7 cellular contexts compared by ENCODE assay signal in the genomic region with DNA sequence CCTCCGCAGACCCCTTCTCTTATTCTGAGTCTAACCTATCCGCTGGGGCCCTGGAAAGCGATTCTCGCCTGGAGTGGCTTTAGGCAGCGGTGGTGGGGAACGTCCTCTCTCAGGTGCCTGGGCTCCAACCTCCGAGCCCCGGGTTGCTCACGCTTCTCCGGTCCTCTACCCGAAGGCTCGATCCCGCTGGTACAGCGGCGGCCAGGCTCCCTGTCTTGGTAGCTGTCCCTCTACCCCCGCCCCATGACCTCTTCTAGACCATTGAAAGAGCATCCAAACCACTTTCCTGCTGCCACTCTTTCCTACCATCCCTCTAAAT. TPM values are rescaled to one million over a fixed set of nuclear protein-coding genes. Genes with fewer than 3 reads are reported as not detected.
A peak's percentile ranks its signal among the peaks of the same experiment; 100 is the strongest.
DNase-seq lines count a peak whose midpoint lies in the region; ATAC-seq and TF ChIP-seq lines count a peak whose summit lies in the region.

No MANE protein-coding gene starts in this region.

- H3K36me3 ChIP-seq in GM23338 (ENCODE audit: insufficient read depth) = no peaks in the 10 kb centered on the region
- no peaks in the 10 kb centered on the region; the same call in 1 of the 2 replicates for H3K36me3 ChIP-seq in MG63
- no peaks in the 10 kb centered on the region for H3K36me3 ChIP-seq in iPS DF 6.9 (ENCODE audit: control insufficient read depth, insufficient read depth, low read length)
- no peaks in the 10 kb centered on the region for H3K36me3 ChIP-seq in smooth muscle cell (ENCODE audit: low read depth)

- peak overlapping the region; percentile 30 for H3K4me3 ChIP-seq in GM12875 (ENCODE audit: low read depth, low read length)
- H3K4me3 ChIP-seq in GM23338 = peak overlapping the region; percentile 90
- peak overlapping the region; percentile 80 for H3K4me3 ChIP-seq in MG63
- H3K4me3 ChIP-seq in iPS DF 6.9 (ENCODE audit: low read length) = peak overlapping the region; percentile 40; the same call in 1 of the 2 replicates
- peak overlapping the region; percentile 95 for H3K4me3 ChIP-seq in smooth muscle cell

- H3F3A ChIP-seq in GM23338 (replicated peaks; ENCODE audit: low read depth) (0 out of 2 replicates have a peak, but pooled peaks cover 6% of the 10 kb centered on the region), smooth muscle cell (ENCODE audit: low read depth) (no peaks in the 10 kb centered on the region)

- H3K36me3 Mint-ChIP-seq in GM23338 (ENCODE audit: low read depth) = peaks cover 5% of the 10 kb centered on the region; the same call in 2 of the 3 replicates

- peak overlapping the region; percentile 84 for H3K4me3 Mint-ChIP-seq in GM23338

- H3K79me2 ChIP-seq in GM23338 (replicated peaks; ENCODE audit: insufficient read depth) = peaks cover 23% of the 10 kb centered on the region
- H3K79me2 ChIP-seq in smooth muscle cell (ENCODE audit: low read depth) = peaks cover 29% of the 10 kb centered on the region

- peak overlapping the region; percentile 82 for H3K9ac ChIP-seq in smooth muscle cell (ENCODE audit: low read depth)

- peak; percentile 64 for DNase-seq in GM23338 (ENCODE audit: low spot score)
- no peak for DNase-seq in MG63
- DNase-seq in iPS DF 6.9 (ENCODE audit: low read depth, low spot score) = no peak
- no peak for DNase-seq in smooth muscle cell (lab: John Stamatoyannopoulos, UW; ENCODE audit: unreplicated experiment)

- ATAC-seq in GM23338 (peak; percentile 48), HG03469 (IDR thresholded peaks at IDR 0.05; ENCODE audit: unreplicated experiment) (no peak)

- H3K27me3 ChIP-seq in GM23338 (ENCODE audit: insufficient read depth) (peaks cover 21% of the 10 kb centered on the region), MG63 (no peaks in the 10 kb centered on the region), iPS DF 6.9 (ENCODE audit: control insufficient read depth, insufficient read depth, low read length) (no peaks in the 10 kb centered on the region; the same call in 1 of the 2 replicates), smooth muscle cell (ENCODE audit: low read depth) (no peaks in the 10 kb centered on the region)

- H3K4me1 ChIP-seq in GM23338 (ENCODE audit: insufficient read depth) = peaks cover 33% of the 10 kb centered on the region
- H3K4me1 ChIP-seq in iPS DF 6.9 (ENCODE audit: control insufficient read depth, insufficient read depth, low read length) = peaks cover 4% of the 10 kb centered on the region; the same call in 1 of the 2 replicates
- peaks cover 13% of the 10 kb centered on the region for H3K4me1 ChIP-seq in smooth muscle cell (ENCODE audit: low read depth)

- peaks cover 8% of the 10 kb centered on the region; the same call in 1 of the 3 replicates for H3K9me3 Mint-ChIP-seq in GM23338

- H3K9me3 ChIP-seq in MG63 (no peaks in the 10 kb centered on the region), iPS DF 6.9 (ENCODE audit: control insufficient read depth, insufficient read depth, low read length) (no peaks in the 10 kb centered on the region), smooth muscle cell (replicated peaks; ENCODE audit: low read depth) (no peaks in the 10 kb centered on the region)

- H4K20me1 ChIP-seq in GM23338 (replicated peaks; ENCODE audit: insufficient read depth) (no peaks in the 10 kb centered on the region; the same call in none of the 2 replicates), smooth muscle cell (ENCODE audit: low read depth) (peaks cover 16% of the 10 kb centered on the region)

- peak overlapping the region; percentile 100 for H3K4me2 ChIP-seq in GM23338
- peak overlapping the region; percentile 89 for H3K4me2 ChIP-seq in smooth muscle cell

- H3K27ac Mint-ChIP-seq in GM23338 = peak overlapping the region; percentile 41

- 0 out of 2 replicates have a peak overlapping the region, but pooled peaks have one; percentile 50 for H3K27ac ChIP-seq in GM23338 (ENCODE audit: low read depth)
- H3K27ac ChIP-seq in adipose tissue (ENCODE audit: low read depth, low read length) = peak overlapping the region; percentile 1
- no peak overlapping the region for H3K27ac ChIP-seq in iPS DF 6.9 (ENCODE audit: low read length)
- peak overlapping the region; percentile 71 for H3K27ac ChIP-seq in smooth muscle cell (ENCODE audit: low read depth)

- peak overlapping the region; percentile 94 for H2AFZ ChIP-seq in GM23338
- H2AFZ ChIP-seq in smooth muscle cell (ENCODE audit: low read depth) = peak overlapping the region; percentile 91

- TF ChIP-seq CTCF in GM12875 (IDR thresholded peaks at IDR 0.05; ENCODE audit: borderline replicate concordance, insufficient read depth, low read depth, low read length) (no peak), GM23338 (conservative IDR thresholded peaks at IDR 0.05; ENCODE audit: low read depth in 2 of 2) (no peak), smooth muscle cell (IDR thresholded peaks at IDR 0.05; ENCODE audit: borderline replicate concordance, insufficient read depth, poor library complexity, severe bottlenecking) (no peak)

- no peaks in the 10 kb centered on the region for H3K9me2 ChIP-seq in GM23338 (ENCODE audit: insufficient read depth)

- 0 to 1% (median 0%) methylated on average over 16 of the region's 16 CpGs for WGBS in adipose tissue, 3 donors
- WGBS in iPS DF 6.9 (ENCODE audit: insufficient coverage, insufficient read length) = no CpG with 5 or more reads among the region's 16 CpGs
- WGBS in smooth muscle cell (ENCODE audit: low lambda C conversion rate) = 2% methylated on average over 16 of the region's 16 CpGs

- peaks cover 44% of the 10 kb centered on the region for H3K4me1 Mint-ChIP-seq in GM23338

- H3K27me3 Mint-ChIP-seq in GM23338 (ENCODE audit: insufficient read depth, low read depth, poor library complexity) = peaks cover 22% of the 10 kb centered on the region

TF ChIP-seq in GM23338, 12 proteins besides CTCF, POLR2A, EP300 and RAD21:
- TF ChIP-seq POLR2AphosphoS5 (IDR thresholded peaks at IDR 0.05; ENCODE audit: low read depth) = no peak

RNA-seq across cellular contexts. Expression of a gene that starts 0.5 kb away (rescaled TPM):
- total RNA-seq in GM23338 (2014; rRNA removed; shearing (Covaris generic)) = 25.2 and 33.9 TPM in 2 replicates
- polyA plus RNA-seq in GM23338 (2016; fragmentation: Nextera tagmentation; extraction: Ambion mirVana) (45.1 and 46.8 TPM in 2 replicates), adipose tissue (100 to 1,000 TPM in 1 of 3 donors, 10 to 100 TPM in 2; 58.7 to 104 (median 58.9) TPM), smooth muscle cell (55.8 and 57.9 TPM in 2 replicates)
- 5.6 and 16.1 TPM in 2 replicates for total RNA-seq in MG63 (2014; rRNA removed; shearing (Covaris generic); ENCODE audit: low replicate concordance)
- total RNA-seq in smooth muscle cell = 16.1 and 19.0 TPM in 2 replicates

RNA-seq across cellular contexts. Expression of a gene that starts 43.6 kb away (rescaled TPM):
- 20.1 and 21.1 TPM in 2 replicates for total RNA-seq in GM23338 (2014; rRNA removed; shearing (Covaris generic))
- polyA plus RNA-seq in GM23338 (2016; fragmentation: Nextera tagmentation; extraction: Ambion mirVana) (9.5 TPM in 2 replicates), adipose tissue (1 to 10 TPM; 1.8 to 4.0 (median 2.3) TPM), smooth muscle cell (0.78 and 1.6 TPM in 2 replicates)
- 0.20 and 2.4 TPM in 2 replicates for total RNA-seq in MG63 (2014; rRNA removed; shearing (Covaris generic); ENCODE audit: low replicate concordance)
- 3.0 and 5.2 TPM in 2 replicates for total RNA-seq in smooth muscle cell

RNA-seq across cellular contexts. Expression of a gene that starts 48.6 kb away (rescaled TPM):
- not detected in 2 replicates for total RNA-seq in GM23338 (2014; rRNA removed; shearing (Covaris generic))
- polyA plus RNA-seq in GM23338 (2016; fragmentation: Nextera tagmentation; extraction: Ambion mirVana) (not detected in 2 replicates), adipose tissue (under 1 TPM in 2 of 3 donors, not detected in 1; 0.13 to 0.15 TPM), smooth muscle cell (0.82 TPM in 1 of 2 replicates, not detected in the other)
- total RNA-seq in MG63 (2014; rRNA removed; shearing (Covaris generic); ENCODE audit: low replicate concordance) = not detected in 2 replicates
- not detected in 2 replicates for total RNA-seq in smooth muscle cell

Comparison
In these comparisons a context has a peak if more than half of its experiments do, and no peak if none do; other contexts are left out.
1. H3K4me3 ChIP-seq: peak in every context shown above with its lines; median percentile 95 in smooth muscle cell; 90 in GM23338; 80 in MG63; 40 in iPS DF 6.9; 30 in GM12875.